In the genomic region with DNA sequence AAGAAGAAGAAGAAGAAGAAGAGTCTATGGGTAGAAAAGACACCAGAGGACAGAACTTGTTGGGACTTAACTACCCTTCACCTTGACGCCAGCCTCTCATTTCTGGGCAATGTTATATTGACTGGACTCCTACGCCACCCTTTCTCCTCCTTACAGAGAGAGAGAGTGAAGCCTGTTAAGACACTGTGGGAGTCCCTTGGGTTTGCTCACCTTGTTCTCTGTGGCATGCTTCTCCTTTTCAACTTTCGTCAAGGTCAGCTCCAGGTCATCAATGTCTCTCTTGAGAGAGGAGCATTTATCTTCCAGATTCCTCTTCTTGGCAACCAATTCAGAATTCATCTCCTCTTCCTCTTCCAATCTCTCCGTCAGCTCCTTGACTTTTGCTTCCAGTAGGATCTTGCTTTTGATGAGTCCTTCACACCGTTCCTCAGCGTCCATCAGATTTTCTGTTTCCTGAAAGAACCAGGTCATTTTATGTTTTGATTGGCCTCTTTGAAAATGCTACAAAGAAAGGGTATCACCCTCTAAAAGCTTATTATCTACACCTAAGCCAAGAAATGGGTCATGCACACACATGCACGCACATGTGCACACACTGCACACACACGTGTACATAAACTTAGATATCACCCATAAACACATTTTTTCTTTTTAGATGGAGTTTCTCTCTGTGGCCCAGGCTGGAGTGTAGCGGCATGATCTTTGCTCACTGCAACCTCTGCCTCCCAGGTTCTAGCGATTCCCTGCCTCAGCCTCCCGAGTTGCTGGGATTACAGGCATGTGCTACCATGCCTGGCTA, we compare ENCODE assay signal across 10 cellular contexts. TPM values are rescaled to one million over a fixed set of nuclear protein-coding genes. Genes with fewer than 3 reads are reported as not detected.
"Had no signal": no experiment of that assay in that cellular context is flagged by ENCODE, and none has a peak within 500 bp of the region (broad histone marks: within the 10 kb centered on the region; RNA-seq: fewer than 3 reads in every experiment).

No MANE protein-coding gene starts in this region.

- H3K4me3 ChIP-seq: GM23338, K562 had no signal

- H3K4me2 ChIP-seq: GM23338 had no signal

- ATAC-seq: GM23338, K562 had no signal

- DNase-seq: H9, HCEC 1CT, IMR-90, KG1 had no signal

- FAIRE-seq: H1, H54, K562 had no signal

- H2AFZ ChIP-seq: GM23338 had no signal

- H3K27ac ChIP-seq: HL-60 had no signal

RNA-seq across cellular contexts. Expression of gene MYH13, which starts 48.8 kb away (rescaled TPM):
- total RNA-seq: GM23338, H1, H9, HT1080, IMR-90, K562 had no signal
- polyA plus RNA-seq: GM23338, H1, IMR-90 had no signal
